ENCODE assay signal across 33 cellular contexts in genomic region chr21:24861471-24861870, GRCh38.
"Had no signal": no experiment of that assay in that cellular context is flagged by ENCODE, and none has a peak within 500 bp of the region (broad histone marks: within the 10 kb centered on the region; RNA-seq: fewer than 3 reads in every experiment).

No MANE protein-coding gene starts in this region.

- H3K27ac Mint-ChIP-seq: activated CD4-positive, alpha-beta memory T cell treated with anti-CD3 and anti-CD28 coated beads for 36 hours; activated CD4-positive, alpha-beta T cell treated with anti-CD3 and anti-CD28 coated beads, Interleukin-2, amount 10 ng/mL, durations not matched to agents 24 days and 14 days; activated CD8-positive, alpha-beta T cell treated with anti-CD3 and anti-CD28 coated beads for 36 hours; activated naive CD4-positive, alpha-beta T cell treated with anti-CD3 and anti-CD28 coated beads for 36 hours; activated naive CD4-positive, alpha-beta T cell treated with anti-CD3 and anti-CD28 coated beads, Interleukin-2, amount 50 U/mL, for 72 hours; activated naive CD8-positive, alpha-beta T cell treated with anti-CD3 and anti-CD28 coated beads for 36 hours; activated T-cell treated with anti-CD3 and anti-CD28 coated beads, Interleukin-2, amount 50 U/mL, for 72 hours; activated T-helper 1 cell treated with anti-CD3 and anti-CD28 coated beads, Interleukin-12 subunit alpha, Interleukin-12 subunit beta, Interleukin-2, Interleukin-4 antibody, amounts not matched to agents 30 ng/mL and 10 ng/mL and 1 ng/mL, durations not matched to agents 14 hours and 24 hours and 36 hours; activated T-helper 17 cell treated with anti-CD3 and anti-CD28 coated beads, Interleukin-2, amount 50 U/mL, for 72 hours; T-helper 17 cell; WTC11 had no signal

- H3K4me3 Mint-ChIP-seq: activated CD4-positive, alpha-beta memory T cell treated with anti-CD3 and anti-CD28 coated beads for 36 hours; activated CD4-positive, alpha-beta T cell treated with anti-CD3 and anti-CD28 coated beads, Interleukin-2, amount 10 ng/mL, durations not matched to agents 24 days and 14 days; activated CD8-positive, alpha-beta T cell treated with anti-CD3 and anti-CD28 coated beads for 36 hours; activated naive CD4-positive, alpha-beta T cell treated with anti-CD3 and anti-CD28 coated beads for 36 hours; activated naive CD8-positive, alpha-beta T cell treated with anti-CD3 and anti-CD28 coated beads for 36 hours; activated T-cell treated with anti-CD3 and anti-CD28 coated beads, Interleukin-2, amount 50 U/mL, for 4 hours; activated T-cell treated with anti-CD3 and anti-CD28 coated beads, Interleukin-2, amount 50 U/mL, for 72 hours; activated T-helper 1 cell treated with anti-CD3 and anti-CD28 coated beads, Interleukin-12 subunit alpha, Interleukin-12 subunit beta, Interleukin-2, Interleukin-4 antibody, amounts not matched to agents 30 ng/mL and 10 ng/mL and 1 ng/mL, durations not matched to agents 14 hours and 24 hours and 36 hours; activated T-helper 17 cell treated with anti-CD3 and anti-CD28 coated beads, Interleukin-2, amount 50 U/mL, for 72 hours; T-helper 17 cell; WTC11 had no signal

- H3K9me3 Mint-ChIP-seq: activated CD4-positive, alpha-beta memory T cell treated with anti-CD3 and anti-CD28 coated beads for 36 hours; activated CD4-positive, alpha-beta T cell treated with anti-CD3 and anti-CD28 coated beads, Interleukin-2, amount 10 ng/mL, durations not matched to agents 24 days and 14 days; activated CD8-positive, alpha-beta T cell treated with anti-CD3 and anti-CD28 coated beads for 36 hours; activated naive CD4-positive, alpha-beta T cell treated with anti-CD3 and anti-CD28 coated beads for 36 hours; activated naive CD4-positive, alpha-beta T cell treated with anti-CD3 and anti-CD28 coated beads, Interleukin-2, amount 50 U/mL, for 72 hours; activated naive CD8-positive, alpha-beta T cell treated with anti-CD3 and anti-CD28 coated beads for 36 hours; activated T-cell treated with anti-CD3 and anti-CD28 coated beads, Interleukin-2, amount 50 U/mL, for 4 hours; activated T-cell treated with anti-CD3 and anti-CD28 coated beads, Interleukin-2, amount 50 U/mL, for 72 hours; activated T-helper 1 cell treated with anti-CD3 and anti-CD28 coated beads, Interleukin-12 subunit alpha, Interleukin-12 subunit beta, Interleukin-2, Interleukin-4 antibody, amounts not matched to agents 30 ng/mL and 10 ng/mL and 1 ng/mL, durations not matched to agents 14 hours and 24 hours and 36 hours; activated T-helper 17 cell treated with anti-CD3 and anti-CD28 coated beads, Interleukin-2, amount 50 U/mL, for 72 hours had no signal

- H3K27me3 ChIP-seq: adrenal gland, body of pancreas, brain microvascular endothelial cell, breast epithelium had no signal

- H3K27me3 Mint-ChIP-seq: activated CD4-positive, alpha-beta memory T cell treated with anti-CD3 and anti-CD28 coated beads for 36 hours; activated CD4-positive, alpha-beta T cell treated with anti-CD3 and anti-CD28 coated beads, Interleukin-2, amount 10 ng/mL, durations not matched to agents 24 days and 14 days; activated CD8-positive, alpha-beta T cell treated with anti-CD3 and anti-CD28 coated beads for 36 hours; activated naive CD8-positive, alpha-beta T cell treated with anti-CD3 and anti-CD28 coated beads for 36 hours; activated T-helper 17 cell treated with anti-CD3 and anti-CD28 coated beads, Interleukin-2, amount 50 U/mL, for 72 hours; T-helper 17 cell had no signal

- H3K36me3 Mint-ChIP-seq: activated CD4-positive, alpha-beta memory T cell treated with anti-CD3 and anti-CD28 coated beads for 36 hours; activated naive CD4-positive, alpha-beta T cell treated with anti-CD3 and anti-CD28 coated beads, Interleukin-2, amount 50 U/mL, for 72 hours; activated naive CD8-positive, alpha-beta T cell treated with anti-CD3 and anti-CD28 coated beads for 36 hours had no signal

- H3K9me3 ChIP-seq: adrenal gland, body of pancreas, breast epithelium had no signal

- H3K4me1 ChIP-seq: adrenal gland, body of pancreas, breast epithelium had no signal

- H3K27ac ChIP-seq: adrenal gland, body of pancreas, brain microvascular endothelial cell, breast epithelium, WERI-Rb-1 had no signal

- DNase-seq: activated CD4-positive, alpha-beta memory T cell treated with anti-CD3 and anti-CD28 coated beads for 36 hours; activated CD4-positive, alpha-beta T cell treated with anti-CD3 and anti-CD28 coated beads for 4 hours; activated CD4-positive, alpha-beta T cell treated with anti-CD3 and anti-CD28 coated beads, Interleukin-2, amount 10 ng/mL, durations not matched to agents 24 days and 14 days; activated CD4-positive, alpha-beta T cell treated with anti-CD3 and anti-CD28 coated beads, Interleukin-2, amount 50 U/mL, for 1 hour; activated CD4-positive, alpha-beta T cell treated with anti-CD3 and anti-CD28 coated beads, Interleukin-2, amount 50 U/mL, for 4 hours; activated CD4-positive, CD25-positive, alpha-beta regulatory T cell; activated CD4-positive, CD25-positive, alpha-beta regulatory T cell treated with anti-CD3 and anti-CD28 coated beads, Interleukin-2, amount 50 U/mL, for 72 hours; activated CD8-positive, alpha-beta memory T cell treated with anti-CD3 and anti-CD28 coated beads, Interleukin-2, amount 50 U/mL, for 4 hours; activated CD8-positive, alpha-beta T cell treated with anti-CD3 and anti-CD28 coated beads for 36 hours; activated effector memory CD4-positive, alpha-beta T cell treated with anti-CD3 and anti-CD28 coated beads, Interleukin-2, amount 50 U/mL, for 16 hours; activated gamma-delta T cell treated with Interleukin-2 at 50 U/mL for 16 hours; activated naive CD4-positive, alpha-beta T cell; activated naive CD4-positive, alpha-beta T cell treated with anti-CD3 and anti-CD28 coated beads for 36 hours; activated naive CD4-positive, alpha-beta T cell treated with anti-CD3 and anti-CD28 coated beads, Interleukin-2, amount 50 U/mL, for 16 hours; activated naive CD8-positive, alpha-beta T cell treated with anti-CD3 and anti-CD28 coated beads for 36 hours; activated T-cell treated with anti-CD3 and anti-CD28 coated beads for 4 hours; activated T-cell treated with anti-CD3 and anti-CD28 coated beads, Interleukin-2, amount 50 U/mL, for 1 hour; activated T-cell treated with anti-CD3 and anti-CD28 coated beads, Interleukin-2, amount 50 U/mL, for 4 hours; activated T-cell treated with anti-CD3 and anti-CD28 coated beads, Interleukin-2, amount 50 U/mL, for 72 hours; adrenal gland; amniotic stem cell; aorta; body of pancreas; brain microvascular endothelial cell; central memory CD4-positive, alpha-beta T cell; T-helper 17 cell; T-helper 9 cell; WERI-Rb-1 had no signal

- H3K36me3 ChIP-seq: adrenal gland, brain microvascular endothelial cell, breast epithelium, WERI-Rb-1 had no signal

- ATAC-seq: activated CD8-positive, alpha-beta T cell treated with anti-CD3 and anti-CD28 coated beads for 36 hours; activated naive CD4-positive, alpha-beta T cell treated with anti-CD3 and anti-CD28 coated beads, Interleukin-2, amount 50 U/mL, for 72 hours; activated T-cell treated with anti-CD3 and anti-CD28 coated beads, Interleukin-2, amount 50 U/mL, for 4 hours; activated T-cell treated with anti-CD3 and anti-CD28 coated beads, Interleukin-2, amount 50 U/mL, for 72 hours; activated T-helper 17 cell treated with anti-CD3 and anti-CD28 coated beads, Interleukin-2, amount 50 U/mL, for 72 hours; body of pancreas; T-helper 17 cell; WTC11 had no signal

- H3K4me1 Mint-ChIP-seq: activated CD4-positive, alpha-beta T cell treated with anti-CD3 and anti-CD28 coated beads, Interleukin-2, amount 10 ng/mL, durations not matched to agents 24 days and 14 days; activated naive CD8-positive, alpha-beta T cell treated with anti-CD3 and anti-CD28 coated beads for 36 hours; activated T-helper 17 cell treated with anti-CD3 and anti-CD28 coated beads, Interleukin-2, amount 50 U/mL, for 72 hours; T-helper 17 cell; WTC11 had no signal

- H3K4me3 ChIP-seq: adrenal gland, body of pancreas, breast epithelium had no signal
